10 cellular contexts compared by ENCODE assay signal in the genomic region with DNA sequence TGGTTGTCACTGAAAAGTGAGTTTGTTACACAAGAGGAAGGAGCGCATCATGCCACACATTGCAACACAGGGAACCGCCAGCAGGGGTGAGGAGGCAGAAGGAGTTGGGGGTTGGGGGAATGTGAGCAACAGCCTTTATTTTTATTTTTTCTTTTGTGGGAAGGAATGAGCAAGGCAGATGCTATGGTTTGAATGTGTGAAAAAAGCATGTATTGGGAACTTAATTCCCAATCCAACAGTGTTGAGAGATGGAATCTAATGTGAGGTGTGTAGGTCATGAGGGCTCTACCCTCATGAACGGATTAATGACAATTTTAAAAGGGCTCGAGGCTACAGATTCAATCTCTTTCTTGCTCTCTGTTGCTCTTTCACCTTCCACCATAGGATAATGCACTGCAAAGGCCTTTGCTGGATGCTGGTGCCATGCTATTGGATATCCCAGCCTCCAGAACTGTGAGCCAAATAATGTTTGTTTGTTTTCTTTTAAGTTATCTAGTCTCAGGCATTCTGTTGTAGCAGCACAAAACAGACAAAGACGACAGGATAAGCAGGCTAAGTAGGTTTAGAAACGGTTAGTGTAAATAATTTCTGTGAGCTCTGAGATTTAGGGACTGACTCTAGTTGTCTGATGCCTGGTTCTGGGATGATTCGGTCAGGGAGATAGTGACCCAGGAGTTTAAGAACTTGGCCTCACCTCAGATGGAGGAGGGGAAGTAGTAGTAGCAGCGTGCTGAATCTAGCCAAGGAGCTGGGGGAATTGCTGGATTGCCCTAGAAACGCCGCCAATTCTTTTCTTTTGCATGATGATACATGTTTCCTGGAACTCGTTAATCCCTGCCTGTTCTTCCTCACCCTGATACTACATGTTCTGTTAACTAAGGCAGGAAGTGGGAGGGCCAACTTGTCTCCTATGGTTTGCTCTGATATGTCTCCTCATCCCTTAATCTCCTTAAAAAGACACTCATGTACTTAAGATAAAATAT.
DNase-seq lines count a peak whose midpoint lies in the region; ATAC-seq, FAIRE-seq and TF ChIP-seq lines count a peak whose summit lies in the region.
"Had no signal": no experiment of that assay in that cellular context is flagged by ENCODE, and none has a peak within 500 bp of the region (broad histone marks: within the 10 kb centered on the region; RNA-seq: fewer than 3 reads in every experiment).

No MANE protein-coding gene starts in this region.

- no peaks in the 10 kb centered on the region for H3K36me3 ChIP-seq in GM23338 (ENCODE audit: insufficient read depth)
- H3K36me3 ChIP-seq in heart left ventricle: no peaks in the 10 kb centered on the region
- no peaks in the 10 kb centered on the region for H3K36me3 ChIP-seq in esophagus muscularis mucosa
- H3K36me3 ChIP-seq: Peyer's patch had no signal

- H3K27me3 ChIP-seq in GM23338 (ENCODE audit: insufficient read depth) (no peaks in the 10 kb centered on the region), heart left ventricle (no peaks in the 10 kb centered on the region), esophagus muscularis mucosa (no peaks in the 10 kb centered on the region)
- H3K27me3 ChIP-seq: Peyer's patch had no signal

- in situ Hi-C loops in SK-MEL-5 (cut with HindIII; ENCODE audit: low pct_unique_long_range_greater_than_20kb, low sequenced_read_pairs): no loop called here

- H3K4me3 ChIP-seq in A549: no peak overlapping the region
- no peak overlapping the region; the same call in 1 of the 2 replicates for H3K4me3 ChIP-seq in GM23338
- no peak overlapping the region for H3K4me3 ChIP-seq in heart left ventricle
- no peak overlapping the region for H3K4me3 ChIP-seq in esophagus muscularis mucosa
- H3K4me3 ChIP-seq: Peyer's patch had no signal

- H3K9me2 ChIP-seq in GM23338 (ENCODE audit: insufficient read depth): no peaks in the 10 kb centered on the region

- TF ChIP-seq POLR2A in A549 (IDR thresholded peaks at IDR 0.05; ENCODE audit: low read length) (no peak), heart left ventricle (IDR thresholded peaks at IDR 0.05) (no peak), GM12891 (IDR thresholded peaks at IDR 0.05; ENCODE audit: low read depth, low read length) (no peak), esophagus muscularis mucosa (IDR thresholded peaks at IDR 0.05; ENCODE audit: low read depth) (no peak), GM12892 (IDR thresholded peaks at IDR 0.05; ENCODE audit: low read depth, low read length) (no peak)

- H3K36me3 Mint-ChIP-seq in GM23338 (ENCODE audit: low read depth): peaks cover 19% of the 10 kb centered on the region
- H3K36me3 Mint-ChIP-seq: activated naive CD8-positive, alpha-beta T cell had no signal

- peaks cover 21% of the 10 kb centered on the region for H3K9me3 Mint-ChIP-seq in GM23338

- H3K27me3 Mint-ChIP-seq in GM23338 (ENCODE audit: insufficient read depth, low read depth, poor library complexity): peaks cover 3% of the 10 kb centered on the region
- H3K27me3 Mint-ChIP-seq: activated naive CD8-positive, alpha-beta T cell had no signal

- 41% methylated on average over 11 of the region's 11 CpGs for WGBS in A549 (ENCODE audit: missing lambda C conversion rate)
- 47 to 55% (median 50%) methylated on average over 11 of the region's 11 CpGs for WGBS in heart left ventricle, 4 donors
- 64% methylated on average over 11 of the region's 11 CpGs for WGBS in esophagus muscularis mucosa

- no peaks in the 10 kb centered on the region for H4K20me1 ChIP-seq in GM23338 (replicated peaks; ENCODE audit: insufficient read depth)

- peak; percentile 2 for DNase-seq in A549 (ENCODE audit: low read depth in 1 of 2, low spot score in 1 of 2)
- DNase-seq in GM23338 (ENCODE audit: low spot score): peak; percentile 72
- DNase-seq in SK-MEL-5 (ENCODE audit: low read depth, low spot score): peak; percentile 2
- peak in 3 of 5 donors; percentile 16 to 40 (median 27) for DNase-seq in heart left ventricle
- DNase-seq in GM12891 (ENCODE audit: insufficient read length, low spot score): no peak
- no peak for DNase-seq in esophagus muscularis mucosa (ENCODE audit: extremely low spot score)
- DNase-seq in GM12892 (ENCODE audit: insufficient read length): no peak
- no peak for DNase-seq in NCI-H2081 (lab: John Stamatoyannopoulos, UW)
- DNase-seq: Peyer's patch had no signal

- no peak overlapping the region; the same call in 1 of the 2 replicates for H3K27ac Mint-ChIP-seq in GM23338
- H3K27ac Mint-ChIP-seq: activated naive CD8-positive, alpha-beta T cell had no signal

- H3K4me1 Mint-ChIP-seq in GM23338: peaks cover 37% of the 10 kb centered on the region

- H3F3A ChIP-seq in GM23338 (replicated peaks; ENCODE audit: low read depth): 0 out of 2 replicates have a peak, but pooled peaks cover 5% of the 10 kb centered on the region

- H3K4me2 ChIP-seq in A549: no peak overlapping the region
- peak overlapping the region; percentile 63 for H3K4me2 ChIP-seq in GM23338

- H3K4me3 Mint-ChIP-seq in GM23338: no peak overlapping the region
- H3K4me3 Mint-ChIP-seq: activated naive CD8-positive, alpha-beta T cell had no signal

- H3K27ac ChIP-seq in A549 (no peak overlapping the region), GM23338 (ENCODE audit: low read depth) (peak overlapping the region; percentile 72), heart left ventricle (peak overlapping the region in 1 of 12 donors; percentile 66), esophagus muscularis mucosa (replicated peaks in 1 of 4) (no peak overlapping the region)
- H3K27ac ChIP-seq: Peyer's patch had no signal

- intact Hi-C loops in heart left ventricle (cut with DNase I) (no loop called here), esophagus muscularis mucosa (cut with DNase I) (no loop called here)

- CTCF ChIA-PET in A549 (lab: Yijun Ruan, JAX): no interaction called here

- no peak for TF ChIP-seq RAD21 in A549 (conservative IDR thresholded peaks at IDR 0.05 in 1 of 2, IDR thresholded peaks at IDR 0.05 in 1 of 2)

- no peaks in the 10 kb centered on the region for H3K4me1 ChIP-seq in A549
- peaks cover 35% of the 10 kb centered on the region for H3K4me1 ChIP-seq in GM23338 (ENCODE audit: insufficient read depth)
- peaks cover 0 to 9% (median 0%) of the 10 kb centered on the region in 12 donors for H3K4me1 ChIP-seq in heart left ventricle
- peaks cover 0 to 21% (median 15%) of the 10 kb centered on the region in 4 donors for H3K4me1 ChIP-seq in esophagus muscularis mucosa
- H3K4me1 ChIP-seq: Peyer's patch had no signal

- POLR2A ChIA-PET in A549 (lab: Yijun Ruan, JAX): no interaction called here

- no peaks in the 10 kb centered on the region for H3K79me2 ChIP-seq in GM23338 (replicated peaks; ENCODE audit: insufficient read depth)

- TF ChIP-seq CTCF in A549 (IDR thresholded peaks at IDR 0.05) (no peak), GM23338 (conservative IDR thresholded peaks at IDR 0.05; ENCODE audit: low read depth in 2 of 2) (peak; percentile 42 to 68), heart left ventricle (IDR thresholded peaks at IDR 0.05) (no peak), esophagus muscularis mucosa (IDR thresholded peaks at IDR 0.05) (no peak)

- FAIRE-seq in A549 (lab: Jason Lieb, UNC): no peak
- no peak for FAIRE-seq in GM12891 (lab: Jason Lieb, UNC)
- FAIRE-seq in GM12892 (lab: Jason Lieb, UNC): no peak

- H3K9me3 ChIP-seq in A549: no peaks in the 10 kb centered on the region
- no peaks in the 10 kb centered on the region for H3K9me3 ChIP-seq in heart left ventricle
- no peaks in the 10 kb centered on the region for H3K9me3 ChIP-seq in esophagus muscularis mucosa
- H3K9me3 ChIP-seq: Peyer's patch had no signal

- peak overlapping the region; percentile 66; the same call in 1 of the 2 replicates for H2AFZ ChIP-seq in GM23338

- TF ChIP-seq EP300 in A549 (IDR thresholded peaks at IDR 0.05) (no peak), esophagus muscularis mucosa (IDR thresholded peaks at IDR 0.05) (no peak)

- ATAC-seq in A549 (no peak), GM23338 (peak; percentile 89), heart left ventricle (peak; percentile 50 to 93 (median 62))

TF ChIP-seq in A549, 52 proteins besides CTCF, POLR2A, EP300 and RAD21 (continues in another document):
- TF ChIP-seq JUNB (IDR thresholded peaks at IDR 0.05) (no peak), HOXB13 (CRISPR knock-in tag; IDR thresholded peaks at IDR 0.05; ENCODE audit: low read depth) (no peak), FOSL2 (IDR thresholded peaks at IDR 0.05) (no peak), FOSL2 (CRISPR knock-in tag; IDR thresholded peaks at IDR 0.05) (no peak), JUN (IDR thresholded peaks at IDR 0.05) (no peak), SMC3 (IDR thresholded peaks at IDR 0.05) (no peak), PHF8 (IDR thresholded peaks at IDR 0.05; ENCODE audit: borderline replicate concordance, low read depth) (no peak)

TF ChIP-seq in GM23338, 12 proteins besides CTCF, POLR2A, EP300 and RAD21 (continues in another document):
- TF ChIP-seq EZH2phosphoT487 (IDR thresholded peaks at IDR 0.05; ENCODE audit: unreplicated experiment): no peak
- TF ChIP-seq NANOG (IDR thresholded peaks at IDR 0.05; ENCODE audit: borderline replicate concordance): no peak
- no peak for TF ChIP-seq POLR2AphosphoS5 (IDR thresholded peaks at IDR 0.05; ENCODE audit: low read depth)
- TF ChIP-seq ETS1 (IDR thresholded peaks at IDR 0.05): no peak
- TF ChIP-seq CREB1 (CRISPR knock-in tag; IDR thresholded peaks at IDR 0.05; ENCODE audit: low read depth): no peak

TF ChIP-seq in GM12891, 5 proteins besides CTCF, POLR2A, EP300 and RAD21:
- TF ChIP-seq POLR2AphosphoS5 (IDR thresholded peaks at IDR 0.05; ENCODE audit: low read depth, low read length): no peak
- no peak for TF ChIP-seq SPI1 (IDR thresholded peaks at IDR 0.05; ENCODE audit: low read depth, low read length)
- TF ChIP-seq PAX5 (IDR thresholded peaks at IDR 0.05; ENCODE audit: insufficient read depth, low read length, severe bottlenecking): no peak
- TF ChIP-seq TAF1 (IDR thresholded peaks at IDR 0.05; ENCODE audit: low read depth, low read length): no peak
- no peak for TF ChIP-seq POU2F2 (IDR thresholded peaks at IDR 0.05; ENCODE audit: low read depth, low read length)

Comparison
In these comparisons a context has a peak if more than half of its experiments do, and no peak if none do; other contexts are left out.
1. ATAC-seq: peak in GM23338 (single experiment) and heart left ventricle (4 of 4); none in A549 (0 of 2).
2. DNase-seq: peak in A549 (2 of 2), GM23338 (single experiment), SK-MEL-5 (single experiment) and heart left ventricle (3 of 5); none in GM12891 (single experiment), esophagus muscularis mucosa (single experiment), GM12892 (single experiment) and NCI-H2081 (0 of 2).
3. CTCF ChIP-seq: peak in GM23338 (2 of 2); none in A549 (single experiment), heart left ventricle (0 of 12) and esophagus muscularis mucosa (0 of 3).